In the genomic region with DNA sequence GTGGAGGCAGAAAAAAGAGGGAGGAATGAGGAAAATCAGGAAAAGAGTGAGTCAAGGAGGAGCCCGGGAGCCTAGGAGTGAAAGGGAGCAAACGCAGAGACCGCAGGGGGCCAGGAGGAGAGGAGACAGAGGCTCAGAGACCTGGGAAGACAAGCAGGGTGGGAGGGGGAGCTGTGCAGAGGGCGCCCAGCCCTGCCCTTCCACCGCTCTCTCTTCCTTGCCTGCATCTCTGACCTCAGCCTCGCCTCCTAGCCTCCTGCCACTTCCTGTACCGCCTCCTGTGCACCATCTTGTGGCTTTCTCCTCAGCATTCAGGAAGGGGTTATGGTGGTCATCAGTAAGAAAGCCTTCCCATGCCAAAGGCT, we compare ENCODE assay signal across 8 cellular contexts. TPM values are rescaled to one million over a fixed set of nuclear protein-coding genes. Genes with fewer than 3 reads are reported as not detected.
A peak's percentile ranks its signal among the peaks of the same experiment; 100 is the strongest.
DNase-seq lines count a peak whose midpoint lies in the region; ATAC-seq and TF ChIP-seq lines count a peak whose summit lies in the region.

No MANE protein-coding gene starts in this region.

- no peak overlapping the region for H3K27ac ChIP-seq in BLaER1 treated with 17β-estradiol and CSF1 and Interleukin-3, amounts not matched to agents 10 nM and 100 nM

- H3K27ac Mint-ChIP-seq in activated naive CD8-positive, alpha-beta T cell, result peak overlapping the region; percentile 50
- peak overlapping the region; percentile 85 for H3K27ac Mint-ChIP-seq in mesothelial cell of epicardium

- no peaks in the 10 kb centered on the region for H3K9me3 Mint-ChIP-seq in activated naive CD8-positive, alpha-beta T cell (ENCODE audit: low read depth)
- H3K9me3 Mint-ChIP-seq in mesothelial cell of epicardium, result no peaks in the 10 kb centered on the region

- H3K36me3 ChIP-seq in BLaER1 treated with 17β-estradiol and CSF1 and Interleukin-3, amounts not matched to agents 10 nM and 100 nM, result peaks cover 13 to 33% (median 30%) of the 10 kb centered on the region in 11 experiments

- H3K4me3 ChIP-seq in BLaER1 treated with 17β-estradiol and CSF1 and Interleukin-3, amounts not matched to agents 10 nM and 100 nM, result peak overlapping the region in 9 of 10 experiments; percentile 62 to 86 (median 72); a peak in 18 of 20 replicates
- peak overlapping the region; percentile 88 for H3K4me3 ChIP-seq in Jurkat, Clone E6-1 (ENCODE audit: low read length)

- TF ChIP-seq CTCF in mesothelial cell of epicardium (IDR thresholded peaks at IDR 0.05; ENCODE audit: unreplicated experiment), result no peak

- H3K27me3 ChIP-seq in BLaER1 treated with 17β-estradiol and CSF1 and Interleukin-3, amounts not matched to agents 10 nM and 100 nM, result no peaks in the 10 kb centered on the region

- H3K4me1 ChIP-seq in BLaER1 treated with 17β-estradiol and CSF1 and Interleukin-3, amounts not matched to agents 10 nM and 100 nM, result peaks cover 20 to 44% (median 38%) of the 10 kb centered on the region in 10 experiments

- H3K4me2 ChIP-seq in BLaER1 treated with 17β-estradiol and CSF1 and Interleukin-3, amounts not matched to agents 10 nM and 100 nM, result peak overlapping the region; percentile 84 to 100 (median 99)

- H3K36me3 Mint-ChIP-seq in activated naive CD8-positive, alpha-beta T cell, result no peaks in the 10 kb centered on the region
- peaks cover 13% of the 10 kb centered on the region for H3K36me3 Mint-ChIP-seq in mesothelial cell of epicardium

- H3K9ac ChIP-seq in BLaER1 treated with 17β-estradiol and CSF1 and Interleukin-3, amounts not matched to agents 10 nM and 100 nM, result peak overlapping the region in 8 of 11 experiments; percentile 61 to 84 (median 78); a peak in 11 of 22 replicates

- H3K4me3 Mint-ChIP-seq in activated naive CD8-positive, alpha-beta T cell, result peak overlapping the region; percentile 94
- H3K4me3 Mint-ChIP-seq in mesothelial cell of epicardium, result peak overlapping the region; percentile 90

- in situ Hi-C loops in ACHN (cut with HindIII; ENCODE audit: low pct_ligation_motif_present, low pct_unique_long_range_greater_than_20kb, low sequenced_read_pairs), result no loop called here

- no peak for ATAC-seq in HG03135 (IDR thresholded peaks at IDR 0.05; ENCODE audit: unreplicated experiment)

- H3K27me3 Mint-ChIP-seq in activated naive CD8-positive, alpha-beta T cell, result no peaks in the 10 kb centered on the region
- no peaks in the 10 kb centered on the region for H3K27me3 Mint-ChIP-seq in mesothelial cell of epicardium (ENCODE audit: low read depth)

- no peaks in the 10 kb centered on the region; a peak in 1 of 22 replicates for H4K20me1 ChIP-seq in BLaER1 treated with 17β-estradiol and CSF1 and Interleukin-3, amounts not matched to agents 10 nM and 100 nM

- peak; percentile 55 for DNase-seq in Jurkat, Clone E6-1 (ENCODE audit: low read depth, low spot score)
- no peak for DNase-seq in mesothelial cell of epicardium (ENCODE audit: low spot score in 2 of 2, unreplicated experiment in 2 of 2)
- DNase-seq in NCI-H526 treated with DMSO at 0.1 percent for 48 hours (lab: John Stamatoyannopoulos, UW), result no peak
- DNase-seq in COLO829 (ENCODE audit: low spot score), result no peak
- no peak for DNase-seq in ACHN

- H3K9me3 ChIP-seq in BLaER1 treated with 17β-estradiol and CSF1 and Interleukin-3, amounts not matched to agents 10 nM and 100 nM (replicated peaks in 1 of 11), result no peaks in the 10 kb centered on the region

- H3K4me1 Mint-ChIP-seq in activated naive CD8-positive, alpha-beta T cell (ENCODE audit: low read depth), result peaks cover 30% of the 10 kb centered on the region
- peaks cover 25% of the 10 kb centered on the region for H3K4me1 Mint-ChIP-seq in mesothelial cell of epicardium

RNA-seq across cellular contexts. Expression of gene CLSTN3, which starts 1.3 kb away (rescaled TPM):
- 29.4 TPM for polyA plus RNA-seq in Jurkat, Clone E6-1 (2012; ENCODE audit: insufficient read depth, insufficient read length)
- 79.1 to 81.3 TPM (median 81.1 TPM) in 3 replicates for total RNA-seq in mesothelial cell of epicardium

RNA-seq across cellular contexts. Expression of gene RBP5, which starts 2.8 kb away (rescaled TPM):
- 2.8 TPM for polyA plus RNA-seq in Jurkat, Clone E6-1 (2012; ENCODE audit: insufficient read depth, insufficient read length)
- 2.1 to 2.5 TPM (median 2.3 TPM) in 3 replicates for total RNA-seq in mesothelial cell of epicardium

RNA-seq across cellular contexts. Expression of gene C1RL, which starts 22.5 kb away (rescaled TPM):
- polyA plus RNA-seq in Jurkat, Clone E6-1 (2012; ENCODE audit: insufficient read depth, insufficient read length), result 7.5 TPM
- 50.6 to 59.2 TPM (median 58.5 TPM) in 3 replicates for total RNA-seq in mesothelial cell of epicardium

RNA-seq across cellular contexts. Expression of gene C1R, which starts 39.2 kb away (rescaled TPM):
- 1.5 TPM for polyA plus RNA-seq in Jurkat, Clone E6-1 (2012; ENCODE audit: insufficient read depth, insufficient read length)
- total RNA-seq in mesothelial cell of epicardium, result 41.5 to 45.9 TPM (median 45.1 TPM) in 3 replicates

RNA-seq across cellular contexts. Expression of gene PEX5, which starts 58.0 kb away (rescaled TPM):
- polyA plus RNA-seq in Jurkat, Clone E6-1 (2012; ENCODE audit: insufficient read depth, insufficient read length), result 54.3 TPM
- 47.5 to 50.4 TPM (median 49.4 TPM) in 3 replicates for total RNA-seq in mesothelial cell of epicardium
